ENCODE assay signal across 15 cellular contexts in genomic region chr5:124580512-124580911, GRCh38.
A peak's percentile ranks its signal among the peaks of the same experiment; 100 is the strongest.
DNase-seq lines count a peak whose midpoint lies in the region; ATAC-seq and TF ChIP-seq lines count a peak whose summit lies in the region.
"Had no signal": no experiment of that assay in that cellular context is flagged by ENCODE, and none has a peak within 500 bp of the region (broad histone marks: within the 10 kb centered on the region; RNA-seq: fewer than 3 reads in every experiment).

No MANE protein-coding gene starts in this region.

- H3K4me3 Mint-ChIP-seq in progenitor cell of endocrine pancreas (ENCODE audit: low read depth), result no peak overlapping the region
- H3K4me3 Mint-ChIP-seq: B cell; CD4-positive, CD25-positive, alpha-beta regulatory T cell had no signal

- H3K27ac ChIP-seq in HUES64 (ENCODE audit: low read depth, low read length) (peak overlapping the region; percentile 80), body of pancreas (peak overlapping the region; percentile 57 to 74 (median 64)), layer of hippocampus (ENCODE audit: low read depth, low read length) (peak overlapping the region; percentile 75)

- intact Hi-C loops in body of pancreas (cut with DNase I), result no loop called here
- intact Hi-C loops in head of caudate nucleus (cut with DNase I), result no loop called here

- H3K27ac Mint-ChIP-seq in progenitor cell of endocrine pancreas, result peak overlapping the region; percentile 95
- H3K27ac Mint-ChIP-seq: B cell; CD4-positive, CD25-positive, alpha-beta regulatory T cell had no signal

- no peaks in the 10 kb centered on the region for H3K27me3 Mint-ChIP-seq in progenitor cell of endocrine pancreas
- H3K27me3 Mint-ChIP-seq: B cell had no signal

- H3K4me1 Mint-ChIP-seq in progenitor cell of endocrine pancreas (ENCODE audit: low read depth), result peaks cover 65% of the 10 kb centered on the region

- H3K9me3 Mint-ChIP-seq in progenitor cell of endocrine pancreas (ENCODE audit: low read depth), result no peaks in the 10 kb centered on the region

- no peak for TF ChIP-seq POLR2A in body of pancreas (IDR thresholded peaks at IDR 0.05)

- H3K4me3 ChIP-seq in HUES64 (ENCODE audit: low read length) (no peak overlapping the region), body of pancreas (no peak overlapping the region)

- H3K36me3 Mint-ChIP-seq in progenitor cell of endocrine pancreas (ENCODE audit: insufficient read depth), result no peaks in the 10 kb centered on the region
- H3K36me3 Mint-ChIP-seq: CD4-positive, CD25-positive, alpha-beta regulatory T cell had no signal

- H3K27me3 ChIP-seq in HUES64 (ENCODE audit: insufficient read depth, low read length) (no peaks in the 10 kb centered on the region), body of pancreas (no peaks in the 10 kb centered on the region), layer of hippocampus (ENCODE audit: control insufficient read depth, insufficient read depth, low read length) (no peaks in the 10 kb centered on the region)

- H3K36me3 ChIP-seq in HUES64 (ENCODE audit: insufficient read depth, low read length), result no peaks in the 10 kb centered on the region
- no peaks in the 10 kb centered on the region for H3K36me3 ChIP-seq in body of pancreas (replicated peaks in 1 of 2; ENCODE audit: insufficient read depth in 1 of 2, low read depth in 2 of 2)

- WGBS in HUES64, result 93% methylated on average over 6 of the region's 6 CpGs
- 63 to 76% methylated on average over 6 of the region's 6 CpGs for WGBS in body of pancreas, 2 donors

- H3K9ac ChIP-seq in HUES64 (ENCODE audit: low read depth, low read length), result no peak overlapping the region

- H3K4me1 ChIP-seq in HUES64 (ENCODE audit: insufficient read depth, low read length) (peaks cover 47% of the 10 kb centered on the region), body of pancreas (peaks cover 15% of the 10 kb centered on the region)

- no peak for TF ChIP-seq CTCF in body of pancreas (IDR thresholded peaks at IDR 0.05)
- TF ChIP-seq CTCF in progenitor cell of endocrine pancreas (IDR thresholded peaks at IDR 0.05; ENCODE audit: unreplicated experiment), result no peak

- ATAC-seq in body of pancreas, result no peak
- no peak for ATAC-seq in GM18520 (IDR thresholded peaks at IDR 0.05; ENCODE audit: unreplicated experiment)
- no peak for ATAC-seq in HG02759 (IDR thresholded peaks at IDR 0.05; ENCODE audit: unreplicated experiment)

- no peak for DNase-seq in body of pancreas
- DNase-seq in progenitor cell of endocrine pancreas (ENCODE audit: low spot score, unreplicated experiment), result no peak
- no peak for DNase-seq in inferior parietal cortex (ENCODE audit: extremely low spot score)
- DNase-seq in head of caudate nucleus, result no peak
- DNase-seq: CD4-positive, CD25-positive, alpha-beta regulatory T cell; NCI-H187 treated with DMSO at 0.1 percent for 48 hours; NCI-H446 treated with DMSO at 0.1 percent for 48 hours; OCI-M1; RPMI8226; SIG-M5 had no signal

- H3K9me3 ChIP-seq in HUES64 (ENCODE audit: insufficient read depth, low read depth, low read length) (peaks cover 3% of the 10 kb centered on the region; the same call in 1 of the 2 replicates), body of pancreas (peaks cover 0 to 5% (median 0%) of the 10 kb centered on the region in 3 donors)
